18 cellular contexts compared by ENCODE assay signal in the genomic region with DNA sequence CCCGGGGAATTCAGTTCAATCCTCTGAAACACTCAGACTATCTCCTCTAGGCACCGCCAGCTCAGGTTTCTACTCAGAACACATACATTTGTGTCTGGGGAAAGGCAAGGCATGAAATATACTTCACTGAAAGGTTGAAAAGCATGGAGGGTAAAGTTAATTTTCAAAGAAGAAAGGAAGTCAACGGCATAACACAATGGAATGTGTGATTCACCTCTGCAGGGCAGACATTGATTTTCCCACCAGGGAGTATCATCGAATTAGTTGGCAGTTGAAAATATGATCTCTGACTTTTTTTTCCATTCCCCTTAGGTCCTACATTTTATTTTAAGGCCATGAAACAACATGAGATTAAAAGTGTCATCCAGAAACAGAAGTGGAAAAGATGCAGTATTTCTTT.
DNase-seq lines count a peak whose midpoint lies in the region; ATAC-seq and TF ChIP-seq lines count a peak whose summit lies in the region.
"Had no signal": no experiment of that assay in that cellular context is flagged by ENCODE, and none has a peak within 500 bp of the region (broad histone marks: within the 10 kb centered on the region; RNA-seq: fewer than 3 reads in every experiment).

No MANE protein-coding gene starts in this region.

- no peaks in the 10 kb centered on the region for H4K20me1 ChIP-seq in hepatocyte (ENCODE audit: insufficient read depth, poor library complexity, severe bottlenecking)

- intact Hi-C loops in adrenal gland (cut with DNase I): no loop called here

- no peaks in the 10 kb centered on the region for H3K9me3 ChIP-seq in adipocyte (ENCODE audit: control insufficient read depth, low read length)
- no peaks in the 10 kb centered on the region for H3K9me3 ChIP-seq in hepatocyte (ENCODE audit: low read depth)
- no peaks in the 10 kb centered on the region for H3K9me3 ChIP-seq in adrenal gland (replicated peaks in 1 of 3)

- no peaks in the 10 kb centered on the region for H3K4me1 Mint-ChIP-seq in stimulated activated naive CD8-positive, alpha-beta T cell treated with anti-CD3 and anti-CD28 coated beads, Interleukin-15, Interleukin-2, amounts not matched to agents 100 ng/mL and 50 ng/mL, for 24 hours (ENCODE audit: low read depth)
- no peaks in the 10 kb centered on the region for H3K4me1 Mint-ChIP-seq in stimulated activated naive CD8-positive, alpha-beta T cell treated with anti-CD3 and anti-CD28 coated beads, Interleukin-15, amount 100 ng/mL, for 72 hours
- H3K4me1 Mint-ChIP-seq: activated CD4-positive, alpha-beta T cell treated with anti-CD3 and anti-CD28 coated beads for 36 hours; activated naive CD8-positive, alpha-beta T cell treated with anti-CD3 and anti-CD28 coated beads, Interleukin-2, amount 10 ng/mL, durations not matched to agents 7 days and 5 days; naive B cell had no signal

- H3K27ac Mint-ChIP-seq in stimulated activated naive CD8-positive, alpha-beta T cell treated with anti-CD3 and anti-CD28 coated beads, Interleukin-15, Interleukin-2, amounts not matched to agents 100 ng/mL and 50 ng/mL, for 24 hours: peak overlapping the region; percentile 23
- H3K27ac Mint-ChIP-seq in stimulated activated naive CD8-positive, alpha-beta T cell treated with anti-CD3 and anti-CD28 coated beads, Interleukin-15, amount 100 ng/mL, for 72 hours: no peak overlapping the region
- H3K27ac Mint-ChIP-seq: activated CD4-positive, alpha-beta T cell treated with anti-CD3 and anti-CD28 coated beads for 36 hours; activated naive CD8-positive, alpha-beta T cell treated with anti-CD3 and anti-CD28 coated beads, Interleukin-2, amount 10 ng/mL, durations not matched to agents 7 days and 5 days; activated T-cell treated with anti-CD3 and anti-CD28 coated beads, Interleukin-2, amount 50 U/mL, for 24 hours; T-helper 2 cell treated with Interferon-gamma antibody and Interleukin-4, amounts not matched to agents 5 μg/mL and 100 μg/mL, for 36 hours had no signal

- no peaks in the 10 kb centered on the region for H3K9me2 ChIP-seq in hepatocyte (replicated peaks; ENCODE audit: insufficient read depth)

- H3K4me3 ChIP-seq in adipocyte (ENCODE audit: low read length) (no peak overlapping the region), hepatocyte (no peak overlapping the region), adrenal gland (no peak overlapping the region)

- H3K36me3 ChIP-seq in adipocyte (ENCODE audit: control insufficient read depth, insufficient read depth, low read length, severe bottlenecking) (no peaks in the 10 kb centered on the region), hepatocyte (replicated peaks; ENCODE audit: insufficient read depth, low read depth) (no peaks in the 10 kb centered on the region), adrenal gland (replicated peaks in 1 of 2) (no peaks in the 10 kb centered on the region)

- H3K27ac ChIP-seq in hepatocyte (peak overlapping the region; percentile 5), adrenal gland (no peak overlapping the region)

- no peak overlapping the region for H2AFZ ChIP-seq in hepatocyte

- TF ChIP-seq POLR2A in adrenal gland (IDR thresholded peaks at IDR 0.05): no peak

- H3K27me3 Mint-ChIP-seq in stimulated activated naive CD8-positive, alpha-beta T cell treated with anti-CD3 and anti-CD28 coated beads, Interleukin-15, Interleukin-2, amounts not matched to agents 100 ng/mL and 50 ng/mL, for 24 hours: no peaks in the 10 kb centered on the region
- H3K27me3 Mint-ChIP-seq in stimulated activated naive CD8-positive, alpha-beta T cell treated with anti-CD3 and anti-CD28 coated beads, Interleukin-15, amount 100 ng/mL, for 72 hours: no peaks in the 10 kb centered on the region
- H3K27me3 Mint-ChIP-seq: activated CD4-positive, alpha-beta T cell treated with anti-CD3 and anti-CD28 coated beads for 36 hours; activated naive CD8-positive, alpha-beta T cell treated with anti-CD3 and anti-CD28 coated beads, Interleukin-2, amount 10 ng/mL, durations not matched to agents 7 days and 5 days; activated T-cell treated with anti-CD3 and anti-CD28 coated beads, Interleukin-2, amount 50 U/mL, for 24 hours; naive B cell had no signal

- no peak for ATAC-seq in stimulated activated naive CD8-positive, alpha-beta T cell treated with anti-CD3 and anti-CD28 coated beads, Interleukin-15, amount 100 ng/mL, for 72 hours
- no peak for ATAC-seq in HG02763 (IDR thresholded peaks at IDR 0.05; ENCODE audit: unreplicated experiment)
- ATAC-seq: activated CD4-positive, alpha-beta T cell treated with anti-CD3 and anti-CD28 coated beads for 36 hours; left lobe of liver had no signal

- no peak overlapping the region for H3K4me2 ChIP-seq in hepatocyte

- no peak for DNase-seq in stimulated activated naive CD8-positive, alpha-beta T cell treated with anti-CD3 and anti-CD28 coated beads, Interleukin-15, amount 100 ng/mL, for 72 hours
- DNase-seq in adipocyte (ENCODE audit: low read depth) (peak; percentile 31), hepatocyte (ENCODE audit: low spot score) (no peak), adrenal gland (no peak), NCI-H82 (lab: John Stamatoyannopoulos, UW) (no peak)
- no peak for DNase-seq in stimulated activated CD4-positive, alpha-beta T cell treated with anti-CD3 and anti-CD28 coated beads, Interleukin-4, amount 100 ng/mL, for 4 hours
- DNase-seq: activated CD4-positive, alpha-beta T cell treated with anti-CD3 and anti-CD28 coated beads for 36 hours; activated naive CD8-positive, alpha-beta T cell treated with anti-CD3 and anti-CD28 coated beads, Interleukin-2, amount 10 ng/mL, durations not matched to agents 7 days and 5 days; activated T-cell treated with anti-CD3 and anti-CD28 coated beads, Interleukin-2, amount 50 U/mL, for 24 hours; cerebellar nuclear complex; Kasumi-1; naive B cell; NCI-H187 treated with DMSO at 0.1 percent for 48 hours; SHP77 had no signal

- TF ChIP-seq CTCF in hepatocyte (IDR thresholded peaks at IDR 0.05; ENCODE audit: poor library complexity) (no peak), adrenal gland (IDR thresholded peaks at IDR 0.05) (no peak)

- no peaks in the 10 kb centered on the region for H3K79me2 ChIP-seq in hepatocyte

- H3K4me3 Mint-ChIP-seq in stimulated activated naive CD8-positive, alpha-beta T cell treated with anti-CD3 and anti-CD28 coated beads, Interleukin-15, Interleukin-2, amounts not matched to agents 100 ng/mL and 50 ng/mL, for 24 hours: no peak overlapping the region
- no peak overlapping the region for H3K4me3 Mint-ChIP-seq in stimulated activated naive CD8-positive, alpha-beta T cell treated with anti-CD3 and anti-CD28 coated beads, Interleukin-15, amount 100 ng/mL, for 72 hours
- H3K4me3 Mint-ChIP-seq: activated CD4-positive, alpha-beta T cell treated with anti-CD3 and anti-CD28 coated beads for 36 hours; activated naive CD8-positive, alpha-beta T cell treated with anti-CD3 and anti-CD28 coated beads, Interleukin-2, amount 10 ng/mL, durations not matched to agents 7 days and 5 days; activated T-cell treated with anti-CD3 and anti-CD28 coated beads, Interleukin-2, amount 50 U/mL, for 24 hours; naive B cell; T-helper 2 cell treated with Interferon-gamma antibody and Interleukin-4, amounts not matched to agents 5 μg/mL and 100 μg/mL, for 36 hours had no signal

- no peak overlapping the region for H3K9ac ChIP-seq in adipocyte (ENCODE audit: low read length)

- WGBS in hepatocyte (ENCODE audit: low lambda C conversion rate, missing lambda C conversion rate): 56% methylated on average over 4 of the region's 4 CpGs
- WGBS in adrenal gland, 4 donors: 73 to 84% (median 81%) methylated on average over 4 of the region's 4 CpGs

- no peaks in the 10 kb centered on the region for H3K9me3 Mint-ChIP-seq in stimulated activated naive CD8-positive, alpha-beta T cell treated with anti-CD3 and anti-CD28 coated beads, Interleukin-15, Interleukin-2, amounts not matched to agents 100 ng/mL and 50 ng/mL, for 24 hours
- no peaks in the 10 kb centered on the region for H3K9me3 Mint-ChIP-seq in stimulated activated naive CD8-positive, alpha-beta T cell treated with anti-CD3 and anti-CD28 coated beads, Interleukin-15, amount 100 ng/mL, for 72 hours
- H3K9me3 Mint-ChIP-seq: activated naive CD8-positive, alpha-beta T cell treated with anti-CD3 and anti-CD28 coated beads, Interleukin-2, amount 10 ng/mL, durations not matched to agents 7 days and 5 days; activated T-cell treated with anti-CD3 and anti-CD28 coated beads, Interleukin-2, amount 50 U/mL, for 24 hours; naive B cell; T-helper 2 cell treated with Interferon-gamma antibody and Interleukin-4, amounts not matched to agents 5 μg/mL and 100 μg/mL, for 36 hours had no signal

- peaks cover 19% of the 10 kb centered on the region for H3K36me3 Mint-ChIP-seq in stimulated activated naive CD8-positive, alpha-beta T cell treated with anti-CD3 and anti-CD28 coated beads, Interleukin-15, Interleukin-2, amounts not matched to agents 100 ng/mL and 50 ng/mL, for 24 hours (ENCODE audit: low read depth)

- H3K4me1 ChIP-seq in adipocyte (ENCODE audit: control insufficient read depth, insufficient read depth, low read length): peaks cover 5% of the 10 kb centered on the region
- no peaks in the 10 kb centered on the region for H3K4me1 ChIP-seq in hepatocyte (ENCODE audit: insufficient read depth)
- no peaks in the 10 kb centered on the region for H3K4me1 ChIP-seq in adrenal gland (replicated peaks in 1 of 2)

- H3K27me3 ChIP-seq in adipocyte (replicated peaks; ENCODE audit: control insufficient read depth, insufficient read depth, low read length) (no peaks in the 10 kb centered on the region), hepatocyte (no peaks in the 10 kb centered on the region), adrenal gland (no peaks in the 10 kb centered on the region)
